ENCODE assay signal across 8 cellular contexts in the genomic region with DNA sequence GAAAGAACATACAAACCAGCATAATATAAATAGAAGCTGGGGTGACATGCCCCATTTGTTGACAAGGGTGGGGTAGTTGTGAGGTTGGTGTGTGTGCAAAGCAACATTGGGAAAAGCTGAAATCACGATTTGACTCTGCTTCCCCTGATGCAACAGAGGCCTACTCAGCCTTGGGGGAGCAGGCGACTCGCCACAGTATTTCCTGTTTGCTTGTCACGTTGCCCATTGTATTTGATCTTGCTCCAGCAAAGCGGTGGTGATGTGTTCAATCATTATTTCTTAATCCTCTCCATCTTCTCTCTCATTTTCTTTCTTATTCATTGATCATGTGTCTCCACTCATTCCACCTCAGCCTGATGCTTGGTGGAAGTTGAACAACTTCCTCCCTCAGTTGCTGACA.
DNase-seq lines count a peak whose midpoint lies in the region; ATAC-seq and TF ChIP-seq lines count a peak whose summit lies in the region.

No MANE protein-coding gene starts in this region.

- H3K79me2 ChIP-seq in MM.1S (ENCODE audit: low read length), result no peaks in the 10 kb centered on the region

- peaks cover 3% of the 10 kb centered on the region; the same call in 1 of the 2 replicates for H3K4me1 ChIP-seq in MM.1S (ENCODE audit: low read length)

- no peaks in the 10 kb centered on the region for H3F3A ChIP-seq in MM.1S (ENCODE audit: insufficient read depth, low read length)

- H3K9me3 ChIP-seq in T-helper 17 cell (ENCODE audit: control insufficient read depth, low read length, poor library complexity, severe bottlenecking), result no peaks in the 10 kb centered on the region
- H3K9me3 ChIP-seq in MM.1S (replicated peaks; ENCODE audit: insufficient read depth, low read length), result no peaks in the 10 kb centered on the region

- peak; percentile 62 for ATAC-seq in HG02763 (IDR thresholded peaks at IDR 0.05; ENCODE audit: unreplicated experiment)
- peak; percentile 96 for ATAC-seq in T-helper 17 cell

- H3K27ac ChIP-seq in MM.1S (ENCODE audit: low read length), result no peak overlapping the region

- peaks cover 46% of the 10 kb centered on the region for H3K4me1 Mint-ChIP-seq in T-helper 17 cell

- no peaks in the 10 kb centered on the region for H3K27me3 ChIP-seq in MM.1S (replicated peaks; ENCODE audit: insufficient read depth, low read length)

- no peak overlapping the region for H2AFZ ChIP-seq in MM.1S (ENCODE audit: low read length)

- H3K36me3 Mint-ChIP-seq in T-helper 17 cell (ENCODE audit: low read depth), result no peaks in the 10 kb centered on the region

- H3K27ac Mint-ChIP-seq in T-helper 17 cell, result peak overlapping the region; percentile 91

- H3K27me3 Mint-ChIP-seq in T-helper 17 cell, result no peaks in the 10 kb centered on the region

- no peak overlapping the region for H3K9ac ChIP-seq in MM.1S (ENCODE audit: low read length)

- H3K9me2 ChIP-seq in MM.1S (replicated peaks; ENCODE audit: insufficient read depth, low read length), result no peaks in the 10 kb centered on the region

- H3K4me3 ChIP-seq in MM.1S (ENCODE audit: low read length), result no peak overlapping the region

- no peak overlapping the region for H3K4me2 ChIP-seq in MM.1S (ENCODE audit: low read depth, low read length)

- peak; percentile 35 for DNase-seq in CD1c-positive myeloid dendritic cell (ENCODE audit: extremely low spot score)
- DNase-seq in T-helper 17 cell, result peak in 2 of 3 donors; percentile 23 to 27
- peak; percentile 70 for DNase-seq in dermis blood vessel endothelial cell
- peak; percentile 31 to 34 for DNase-seq in stimulated activated CD4-positive, alpha-beta T cell treated with anti-CD3 and anti-CD28 coated beads, Interleukin-15, amount 100 ng/mL, for 48 hours (ENCODE audit: low read depth in 2 of 2)
- no peak for DNase-seq in NCI-H2029 treated with DMSO at 0.1 percent for 48 hours (lab: John Stamatoyannopoulos, UW)
- no peak for DNase-seq in NCI-H510A treated with DMSO at 0.1 percent for 48 hours (lab: John Stamatoyannopoulos, UW)
- no peak for DNase-seq in MM.1S

- no peaks in the 10 kb centered on the region for H4K20me1 ChIP-seq in MM.1S (ENCODE audit: insufficient read depth, low read length)

- peak overlapping the region; percentile 58 for H3K4me3 Mint-ChIP-seq in T-helper 17 cell

- no peaks in the 10 kb centered on the region for H3K36me3 ChIP-seq in MM.1S (replicated peaks; ENCODE audit: insufficient read depth, low read length)

- no peak for TF ChIP-seq CTCF in MM.1S (IDR thresholded peaks at IDR 0.05; ENCODE audit: low read length)

Comparison
In these comparisons a context has a peak if more than half of its experiments do, and no peak if none do; other contexts are left out.
1. DNase-seq: peak in CD1c-positive myeloid dendritic cell (single experiment), T-helper 17 cell (2 of 3), dermis blood vessel endothelial cell (single experiment) and stimulated activated CD4-positive, alpha-beta T cell treated with anti-CD3 and anti-CD28 coated beads, Interleukin-15, amount 100 ng/mL, for 48 hours (2 of 2); none in NCI-H2029 treated with DMSO at 0.1 percent for 48 hours (single experiment), NCI-H510A treated with DMSO at 0.1 percent for 48 hours (single experiment) and MM.1S (single experiment).